13 cellular contexts compared by ENCODE assay signal in the genomic region with DNA sequence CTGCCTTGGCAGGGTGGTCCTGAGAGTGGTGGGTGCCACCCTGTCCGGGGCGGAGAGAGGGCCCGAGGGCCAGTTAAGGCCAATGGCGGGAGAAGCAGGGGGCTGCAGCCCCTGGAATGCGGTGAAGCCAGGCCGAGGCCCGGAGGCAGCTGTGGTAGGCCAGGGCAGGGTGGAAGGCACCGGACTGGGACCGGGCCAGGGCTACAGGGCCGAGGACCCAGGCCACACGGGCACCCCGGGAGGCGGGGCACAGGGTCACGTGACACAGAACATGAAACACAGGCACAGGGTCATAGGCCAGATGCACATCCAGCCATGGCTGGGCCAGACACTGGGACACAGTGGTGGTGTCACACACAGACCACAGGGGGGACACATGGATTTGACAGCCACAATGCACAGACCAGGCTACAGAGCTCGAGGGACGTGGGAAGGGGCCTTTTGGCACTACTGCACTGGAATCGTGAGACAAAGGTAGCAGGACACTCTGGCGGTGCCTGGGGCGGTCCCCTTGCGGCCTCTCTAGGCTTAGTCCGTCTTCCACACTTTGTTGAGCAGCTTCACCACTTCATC. TPM values are rescaled to one million over a fixed set of nuclear protein-coding genes. Genes with fewer than 3 reads are reported as not detected.
A peak's percentile ranks its signal among the peaks of the same experiment; 100 is the strongest.
DNase-seq lines count a peak whose midpoint lies in the region; ATAC-seq and TF ChIP-seq lines count a peak whose summit lies in the region.
"Had no signal": no experiment of that assay in that cellular context is flagged by ENCODE, and none has a peak within 500 bp of the region (broad histone marks: within the 10 kb centered on the region; RNA-seq: fewer than 3 reads in every experiment).

No MANE protein-coding gene starts in this region.

- POLR2A ChIA-PET in activated CD4-positive, alpha-beta memory T cell treated with anti-CD3 and anti-CD28 coated beads, Interleukin-2, amount 10 ng/mL, durations not matched to agents 7 days and 5 days (lab: Charles Lee), result interaction anchor here (1.0 kb wide), 1 partner anchor 32 kb away, joined by 3 read pairs; no protein-coding TSS in a partner anchor

- no peak overlapping the region for H3K14ac ChIP-seq in mesenchymal stem cell (ENCODE audit: low read length in 2 of 2)

- no peak for TF ChIP-seq CTCF in GM23338 (conservative IDR thresholded peaks at IDR 0.05; ENCODE audit: low read depth in 2 of 2)

- H3K4me3 ChIP-seq in BLaER1, result no peak overlapping the region; the same call in 1 of the 2 replicates
- no peak overlapping the region for H3K4me3 ChIP-seq in GM23338
- H3K4me3 ChIP-seq in mesenchymal stem cell (ENCODE audit: insufficient read depth in 1 of 2, low read depth in 1 of 2, low read length in 2 of 2), result no peak overlapping the region
- H3K4me3 ChIP-seq: sigmoid colon, upper lobe of left lung had no signal

- peak overlapping the region; percentile 41; the same call in 2 of the 3 replicates for H3K4me3 Mint-ChIP-seq in GM23338
- H3K4me3 Mint-ChIP-seq in activated CD4-positive, alpha-beta memory T cell treated with anti-CD3 and anti-CD28 coated beads, Interleukin-2, amount 10 ng/mL, durations not matched to agents 7 days and 5 days, result peak overlapping the region; percentile 33

- no peak for ATAC-seq in GM23338
- ATAC-seq in GM18909 (IDR thresholded peaks at IDR 0.05; ENCODE audit: poor library complexity, unreplicated experiment), result no peak
- no peak for ATAC-seq in GM21717 (IDR thresholded peaks at IDR 0.05; ENCODE audit: unreplicated experiment)

- peaks cover 14% of the 10 kb centered on the region for H3K79me1 ChIP-seq in mesenchymal stem cell (replicated peaks; ENCODE audit: low read length, poor library complexity, severe bottlenecking)

- peaks cover 43% of the 10 kb centered on the region for H3K27me3 Mint-ChIP-seq in GM23338 (ENCODE audit: insufficient read depth, low read depth, poor library complexity)
- H3K27me3 Mint-ChIP-seq in activated CD4-positive, alpha-beta memory T cell treated with anti-CD3 and anti-CD28 coated beads, Interleukin-2, amount 10 ng/mL, durations not matched to agents 7 days and 5 days, result no peaks in the 10 kb centered on the region

- H3K9me3 ChIP-seq in BLaER1, result no peaks in the 10 kb centered on the region
- no peaks in the 10 kb centered on the region for H3K9me3 ChIP-seq in mesenchymal stem cell (ENCODE audit: control insufficient read depth, low read length)
- H3K9me3 ChIP-seq: sigmoid colon, upper lobe of left lung had no signal

- no peaks in the 10 kb centered on the region for H3K9me2 ChIP-seq in GM23338 (ENCODE audit: insufficient read depth)

- WGBS in mesenchymal stem cell, result 88% methylated on average over 18 of the region's 21 CpGs

- no peak overlapping the region for H2BK12ac ChIP-seq in mesenchymal stem cell (ENCODE audit: low read length in 2 of 2)

- no peak overlapping the region for H3K18ac ChIP-seq in mesenchymal stem cell (ENCODE audit: low read depth in 1 of 2, low read length in 2 of 2)

- no peak overlapping the region for H2BK5ac ChIP-seq in mesenchymal stem cell (ENCODE audit: low read depth, low read length, poor library complexity, severe bottlenecking)

- H2AFZ ChIP-seq in GM23338, result no peak overlapping the region
- no peak overlapping the region for H2AFZ ChIP-seq in mesenchymal stem cell (ENCODE audit: low read depth, low read length)

- peak overlapping the region in 1 of 2 experiments; percentile 13 for H3K4ac ChIP-seq in mesenchymal stem cell (ENCODE audit: low read depth in 1 of 2, low read length in 2 of 2)

- H3K79me2 ChIP-seq in GM23338 (replicated peaks; ENCODE audit: insufficient read depth), result peaks cover 32% of the 10 kb centered on the region

- peak overlapping the region; percentile 5 for H4K8ac ChIP-seq in mesenchymal stem cell (ENCODE audit: low read length)

- no peaks in the 10 kb centered on the region; the same call in 2 of the 3 replicates for H3K9me3 Mint-ChIP-seq in GM23338
- no peaks in the 10 kb centered on the region for H3K9me3 Mint-ChIP-seq in activated CD4-positive, alpha-beta memory T cell treated with anti-CD3 and anti-CD28 coated beads, Interleukin-2, amount 10 ng/mL, durations not matched to agents 7 days and 5 days

- H3K27ac ChIP-seq in BLaER1 (peak overlapping the region; percentile 97), GM23338 (ENCODE audit: low read depth) (peak overlapping the region; percentile 88; the same call in 1 of the 2 replicates), mesenchymal stem cell (ENCODE audit: low read length, poor library complexity, severe bottlenecking) (no peak overlapping the region)
- H3K27ac ChIP-seq: sigmoid colon had no signal

- CTCF ChIA-PET in activated CD4-positive, alpha-beta memory T cell treated with anti-CD3 and anti-CD28 coated beads, Interleukin-2, amount 10 ng/mL, durations not matched to agents 7 days and 5 days (lab: Charles Lee), result interaction anchor here (1.5 kb wide), 1 partner anchor 31 kb away, joined by 4 read pairs; the partner anchor contains the start of gene ESS2

- H2AK5ac ChIP-seq in mesenchymal stem cell (ENCODE audit: low read length, severe bottlenecking), result no peak overlapping the region

- H3K9ac ChIP-seq in BLaER1 (peak overlapping the region; percentile 98), mesenchymal stem cell (ENCODE audit: low read length) (no peak overlapping the region)

- H2BK15ac ChIP-seq in mesenchymal stem cell (ENCODE audit: low read depth, poor library complexity, severe bottlenecking), result no peak overlapping the region

- H4K91ac ChIP-seq in mesenchymal stem cell (ENCODE audit: low read length), result peak overlapping the region; percentile 49

- peaks cover 35% of the 10 kb centered on the region for H3F3A ChIP-seq in GM23338 (replicated peaks; ENCODE audit: low read depth)

- H3K4me1 Mint-ChIP-seq in GM23338, result peaks cover 42% of the 10 kb centered on the region
- H3K4me1 Mint-ChIP-seq in activated CD4-positive, alpha-beta memory T cell treated with anti-CD3 and anti-CD28 coated beads, Interleukin-2, amount 10 ng/mL, durations not matched to agents 7 days and 5 days, result peaks cover 43% of the 10 kb centered on the region

- H4K20me1 ChIP-seq in BLaER1, result peaks cover 59% of the 10 kb centered on the region
- H4K20me1 ChIP-seq in GM23338 (replicated peaks; ENCODE audit: insufficient read depth), result peaks cover 7% of the 10 kb centered on the region

- H3K4me1 ChIP-seq in BLaER1 (peaks cover 69% of the 10 kb centered on the region), GM23338 (ENCODE audit: insufficient read depth) (peaks cover 40% of the 10 kb centered on the region), mesenchymal stem cell (ENCODE audit: control insufficient read depth, insufficient read depth, low read depth, low read length) (peaks cover 65% of the 10 kb centered on the region)

- no peak overlapping the region for H3K23ac ChIP-seq in mesenchymal stem cell (ENCODE audit: low read length in 2 of 2)

- peak overlapping the region; percentile 99 for H3K4me2 ChIP-seq in BLaER1
- H3K4me2 ChIP-seq in GM23338, result peak overlapping the region; percentile 96; the same call in 1 of the 2 replicates
- no peak overlapping the region for H3K4me2 ChIP-seq in mesenchymal stem cell (ENCODE audit: low read length, poor library complexity, severe bottlenecking)

- peaks cover 16% of the 10 kb centered on the region; the same call in 2 of the 3 replicates for H3K36me3 Mint-ChIP-seq in GM23338 (ENCODE audit: low read depth)
- H3K36me3 Mint-ChIP-seq in activated CD4-positive, alpha-beta memory T cell treated with anti-CD3 and anti-CD28 coated beads, Interleukin-2, amount 10 ng/mL, durations not matched to agents 7 days and 5 days (ENCODE audit: low read depth), result peaks cover 5% of the 10 kb centered on the region

- H3K27me3 ChIP-seq in BLaER1, result peaks cover 6% of the 10 kb centered on the region
- H3K27me3 ChIP-seq in GM23338 (ENCODE audit: insufficient read depth), result peaks cover 6% of the 10 kb centered on the region
- H3K27me3 ChIP-seq in mesenchymal stem cell (ENCODE audit: control insufficient read depth in 1 of 2, insufficient read depth in 1 of 2, low read length in 2 of 2), result no peaks in the 10 kb centered on the region
- H3K27me3 ChIP-seq: sigmoid colon, upper lobe of left lung had no signal

- H3K27ac Mint-ChIP-seq in GM23338, result peak overlapping the region; percentile 19
- no peak overlapping the region for H3K27ac Mint-ChIP-seq in activated CD4-positive, alpha-beta memory T cell treated with anti-CD3 and anti-CD28 coated beads, Interleukin-2, amount 10 ng/mL, durations not matched to agents 7 days and 5 days

- no peak overlapping the region for H2BK120ac ChIP-seq in mesenchymal stem cell (ENCODE audit: low read depth, low read length)

- H3K36me3 ChIP-seq in BLaER1 (peaks cover 16% of the 10 kb centered on the region), GM23338 (ENCODE audit: insufficient read depth) (no peaks in the 10 kb centered on the region), mesenchymal stem cell (ENCODE audit: control insufficient read depth in 1 of 2, insufficient read depth in 2 of 2, low read depth in 1 of 2, low read length in 2 of 2) (peaks cover 15 to 47% of the 10 kb centered on the region in 2 experiments)
- H3K36me3 ChIP-seq: sigmoid colon had no signal

- DNase-seq in GM23338 (ENCODE audit: low spot score), result no peak
- no peak for DNase-seq in activated CD4-positive, alpha-beta memory T cell treated with anti-CD3 and anti-CD28 coated beads, Interleukin-2, amount 10 ng/mL, durations not matched to agents 7 days and 5 days
- no peak for DNase-seq in mesenchymal stem cell
- no peak for DNase-seq in GM19238 (ENCODE audit: insufficient read length, low spot score)
- no peak for DNase-seq in NCI-H2107 treated with DMSO at 0.1 percent for 48 hours (lab: John Stamatoyannopoulos, UW; ENCODE audit: unreplicated experiment)
- DNase-seq: erythroblast, NCI-H446 treated with DMSO at 0.1 percent for 48 hours, sigmoid colon had no signal

RNA-seq across cellular contexts. Expression of gene SLC25A1, which starts 2.8 kb away (rescaled TPM):
- 210 and 242 TPM in 2 replicates for total RNA-seq in GM23338 (2014; rRNA removed; shearing (Covaris generic))
- polyA plus RNA-seq in GM23338 (2016; fragmentation: Nextera tagmentation; extraction: Ambion mirVana), result 141 and 145 TPM in 2 replicates
- total RNA-seq in activated CD4-positive, alpha-beta memory T cell treated with anti-CD3 and anti-CD28 coated beads, Interleukin-2, amount 10 ng/mL, durations not matched to agents 7 days and 5 days, result 10 to 100 TPM; 62.3 to 63.2 TPM
- 119 TPM for polyA plus RNA-seq in mesenchymal stem cell (2013, experiment 1 of 2)
- polyA plus RNA-seq in mesenchymal stem cell (2013, experiment 2 of 2), result 117 TPM

RNA-seq across cellular contexts. Expression of gene GSC2, which starts 25.6 kb away (rescaled TPM):
- total RNA-seq in GM23338 (2014; rRNA removed; shearing (Covaris generic)), result not detected in 2 replicates
- polyA plus RNA-seq in GM23338 (2016; fragmentation: Nextera tagmentation; extraction: Ambion mirVana), result not detected in 2 replicates
- not detected for total RNA-seq in activated CD4-positive, alpha-beta memory T cell treated with anti-CD3 and anti-CD28 coated beads, Interleukin-2, amount 10 ng/mL, durations not matched to agents 7 days and 5 days
- polyA plus RNA-seq in mesenchymal stem cell (2013, experiment 1 of 2), result not detected
- polyA plus RNA-seq in mesenchymal stem cell (2013, experiment 2 of 2), result not detected
- total RNA-seq: mononuclear cell, sigmoid colon, upper lobe of left lung had no signal
- polyA plus RNA-seq: sigmoid colon had no signal

RNA-seq across cellular contexts. Expression of gene ESS2, which starts 31.2 kb away (rescaled TPM):
- total RNA-seq in GM23338 (2014; rRNA removed; shearing (Covaris generic)), result 18.4 and 21.6 TPM in 2 replicates
- 12.3 and 15.2 TPM in 2 replicates for polyA plus RNA-seq in GM23338 (2016; fragmentation: Nextera tagmentation; extraction: Ambion mirVana)
- 10 to 100 TPM; 16.3 to 18.3 TPM for total RNA-seq in activated CD4-positive, alpha-beta memory T cell treated with anti-CD3 and anti-CD28 coated beads, Interleukin-2, amount 10 ng/mL, durations not matched to agents 7 days and 5 days
- 11.9 TPM for polyA plus RNA-seq in mesenchymal stem cell (2013, experiment 1 of 2)
- 11.8 TPM for polyA plus RNA-seq in mesenchymal stem cell (2013, experiment 2 of 2)

RNA-seq across cellular contexts. Expression of gene TSSK2, which starts 44.6 kb away (rescaled TPM):
- total RNA-seq in GM23338 (2014; rRNA removed; shearing (Covaris generic)), result not detected in 2 replicates
- not detected in 2 replicates for polyA plus RNA-seq in GM23338 (2016; fragmentation: Nextera tagmentation; extraction: Ambion mirVana)
- not detected for total RNA-seq in activated CD4-positive, alpha-beta memory T cell treated with anti-CD3 and anti-CD28 coated beads, Interleukin-2, amount 10 ng/mL, durations not matched to agents 7 days and 5 days
- polyA plus RNA-seq in mesenchymal stem cell (2013, experiment 1 of 2), result not detected
- not detected for polyA plus RNA-seq in mesenchymal stem cell (2013, experiment 2 of 2)
- total RNA-seq: sigmoid colon, upper lobe of left lung had no signal

RNA-seq across cellular contexts. Expression of gene DGCR2, which starts 53.5 kb away (rescaled TPM):
- 59.3 and 83.0 TPM in 2 replicates for total RNA-seq in GM23338 (2014; rRNA removed; shearing (Covaris generic))
- polyA plus RNA-seq in GM23338 (2016; fragmentation: Nextera tagmentation; extraction: Ambion mirVana), result 18.5 and 21.0 TPM in 2 replicates
- 10 to 100 TPM; 29.7 to 30.8 TPM for total RNA-seq in activated CD4-positive, alpha-beta memory T cell treated with anti-CD3 and anti-CD28 coated beads, Interleukin-2, amount 10 ng/mL, durations not matched to agents 7 days and 5 days
- polyA plus RNA-seq in mesenchymal stem cell (2013, experiment 1 of 2), result 30.8 TPM
- polyA plus RNA-seq in mesenchymal stem cell (2013, experiment 2 of 2), result 29.3 TPM
